26 cellular contexts compared by ENCODE assay signal in genomic region chr7:16265184-16265804, GRCh38.
"Had no signal": no experiment of that assay in that cellular context is flagged by ENCODE, and none has a peak within 500 bp of the region (broad histone marks: within the 10 kb centered on the region; RNA-seq: fewer than 3 reads in every experiment).

No MANE protein-coding gene starts in this region.

- H3K4me3 Mint-ChIP-seq: mesothelial cell of epicardium; naive B cell; natural killer cell; nephron progenitor cell; neural progenitor cell; stimulated activated effector memory CD8-positive, alpha-beta T cell treated with anti-CD3 and anti-CD28 coated beads, Interleukin-12 subunit alpha, Interleukin-12 subunit beta, amount 100 ng/mL, for 72 hours; stimulated activated naive CD8-positive, alpha-beta T cell treated with anti-CD3 and anti-CD28 coated beads, Interleukin-15, Interleukin-2, amounts not matched to agents 100 ng/mL and 50 ng/mL, for 24 hours had no signal

- ATAC-seq: left cardiac atrium; left lung; natural killer cell; psoas muscle; sciatic nerve; stimulated activated effector memory CD8-positive, alpha-beta T cell treated with anti-CD3 and anti-CD28 coated beads, Interleukin-12 subunit alpha, Interleukin-12 subunit beta, amount 100 ng/mL, for 72 hours; upper lobe of right lung had no signal

- H3K4me1 ChIP-seq: left lung, neural progenitor cell, parathyroid adenoma, psoas muscle, suprapubic skin, tibial artery, upper lobe of right lung had no signal

- H3K27me3 ChIP-seq: left lung, neural progenitor cell, neutrophil, suprapubic skin, tibial artery, upper lobe of right lung had no signal

- H3K36me3 ChIP-seq: left lung, neural progenitor cell, neutrophil, suprapubic skin, thoracic aorta, tibial artery, upper lobe of right lung had no signal

- H3K27ac Mint-ChIP-seq: mesothelial cell of epicardium; naive B cell; natural killer cell; nephron progenitor cell; neural progenitor cell; stimulated activated effector memory CD8-positive, alpha-beta T cell treated with anti-CD3 and anti-CD28 coated beads, Interleukin-12 subunit alpha, Interleukin-12 subunit beta, amount 100 ng/mL, for 72 hours; stimulated activated naive CD8-positive, alpha-beta T cell treated with anti-CD3 and anti-CD28 coated beads, Interleukin-15, Interleukin-2, amounts not matched to agents 100 ng/mL and 50 ng/mL, for 24 hours had no signal

- H3K27ac ChIP-seq: left lung, neural progenitor cell, neutrophil, parathyroid adenoma, psoas muscle, skin epidermis, suprapubic skin, thoracic aorta, tibial artery, upper lobe of right lung had no signal

- H3K9me3 Mint-ChIP-seq: nephron progenitor cell; neural progenitor cell; stimulated activated naive CD8-positive, alpha-beta T cell treated with anti-CD3 and anti-CD28 coated beads, Interleukin-15, Interleukin-2, amounts not matched to agents 100 ng/mL and 50 ng/mL, for 24 hours had no signal

- H3K36me3 Mint-ChIP-seq: mesothelial cell of epicardium; naive B cell; natural killer cell; neural progenitor cell; stimulated activated effector memory CD8-positive, alpha-beta T cell treated with anti-CD3 and anti-CD28 coated beads, Interleukin-12 subunit alpha, Interleukin-12 subunit beta, amount 100 ng/mL, for 72 hours had no signal

- H3K4me1 Mint-ChIP-seq: naive B cell; nephron progenitor cell; neural progenitor cell; stimulated activated effector memory CD8-positive, alpha-beta T cell treated with anti-CD3 and anti-CD28 coated beads, Interleukin-12 subunit alpha, Interleukin-12 subunit beta, amount 100 ng/mL, for 72 hours had no signal

- H3K9me3 ChIP-seq: left lung, neutrophil, psoas muscle, suprapubic skin, thoracic aorta, tibial artery, upper lobe of right lung had no signal

- H3K4me3 ChIP-seq: left lung, lung, neural progenitor cell, psoas muscle, skin epidermis, suprapubic skin, thoracic aorta, tibial artery, upper lobe of right lung had no signal

- DNase-seq: hippocampal formation; left cardiac atrium; left lung; mesendoderm; naive B cell; natural killer cell; nephron progenitor cell; occipital lobe; psoas muscle; stimulated activated CD4-positive, alpha-beta T cell treated with anti-CD3 and anti-CD28 coated beads, Interleukin-12 subunit alpha, Interleukin-12 subunit beta, amount 100 ng/mL, for 4 hours; stimulated activated CD4-positive, alpha-beta T cell treated with anti-CD3 and anti-CD28 coated beads, Interleukin-4, amount 100 ng/mL, for 24 hours; stimulated activated naive CD4-positive, alpha-beta T cell; tibial artery; trophoblast cell; upper lobe of right lung had no signal

- H3K27me3 Mint-ChIP-seq: naive B cell; stimulated activated naive CD8-positive, alpha-beta T cell treated with anti-CD3 and anti-CD28 coated beads, Interleukin-15, Interleukin-2, amounts not matched to agents 100 ng/mL and 50 ng/mL, for 24 hours had no signal
